Comparison of ENCODE assay signal across 1 cellular context in genomic region chr5:43086118-43086517, GRCh38. TPM values are rescaled to one million over a fixed set of nuclear protein-coding genes. Genes with fewer than 3 reads are reported as not detected.
"Had no signal": no experiment of that assay in that cellular context is flagged by ENCODE, and none has a peak within 500 bp of the region (broad histone marks: within the 10 kb centered on the region; RNA-seq: fewer than 3 reads in every experiment).

No MANE protein-coding gene starts in this region.

RNA-seq across cellular contexts. Expression of gene ANXA2R, which starts 46.0 kb away (rescaled TPM):
- polyA plus RNA-seq: neural cell had no signal
